In genomic region chr5:93874080-93874479, GRCh38 we compare ENCODE assay signal across 8 cellular contexts.
DNase-seq lines count a peak whose midpoint lies in the region; ATAC-seq and TF ChIP-seq lines count a peak whose summit lies in the region.

No MANE protein-coding gene starts in this region.

- no peak overlapping the region for H2AFZ ChIP-seq in GM23248

- in situ Hi-C loops in GM23248 (cut with MboI): no loop called here

- H3K36me3 ChIP-seq in GM23248 (ENCODE audit: low read depth): no peaks in the 10 kb centered on the region

- DNase-seq in GM23248 (peak; percentile 76), HS-5 (ENCODE audit: low read depth) (peak; percentile 18), foreskin fibroblast (peak; percentile 24 to 63), HT-29 (ENCODE audit: low spot score) (no peak), AML-193 (lab: John Stamatoyannopoulos, UW) (no peak), NCI-H1694 treated with DMSO at 0.1 percent for 48 hours (lab: John Stamatoyannopoulos, UW) (no peak), Kasumi-1 (lab: John Stamatoyannopoulos, UW) (no peak)

- H3K27ac ChIP-seq in GM23248: no peak overlapping the region

- no peak for TF ChIP-seq CTCF in foreskin fibroblast (IDR thresholded peaks at IDR 0.05; ENCODE audit: low read depth, low read length)

- 15 to 34% methylated on average over 1 of the region's 1 CpG for WGBS in GM23248 (ENCODE audit: low coverage in 1 of 2, low lambda C conversion rate in 2 of 2, missing lambda C conversion rate in 2 of 2), 2 experiments

- H4K20me1 ChIP-seq in GM23248 (ENCODE audit: insufficient read depth): no peaks in the 10 kb centered on the region

- no peaks in the 10 kb centered on the region for H3K9me2 ChIP-seq in GM23248 (ENCODE audit: insufficient read depth)

- peaks cover 10% of the 10 kb centered on the region for H3K4me1 ChIP-seq in GM23248 (ENCODE audit: insufficient read depth)

- no peaks in the 10 kb centered on the region for H3K27me3 ChIP-seq in GM23248 (replicated peaks; ENCODE audit: insufficient read depth)

- no peak overlapping the region for H3K9ac ChIP-seq in GM23248

- ATAC-seq in GM18520 (IDR thresholded peaks at IDR 0.05; ENCODE audit: unreplicated experiment): peak; percentile 83

- peaks cover 12% of the 10 kb centered on the region; the same call in 1 of the 2 replicates for H3F3A ChIP-seq in GM23248 (ENCODE audit: insufficient read depth)

- H3K4me2 ChIP-seq in GM23248 (ENCODE audit: unreplicated experiment): peak overlapping the region; percentile 10

- no peak overlapping the region for H3K4me3 ChIP-seq in GM23248
- H3K4me3 ChIP-seq in foreskin fibroblast (ENCODE audit: low read depth in 1 of 2, low read length in 2 of 2): no peak overlapping the region

- H3K79me2 ChIP-seq in GM23248 (ENCODE audit: insufficient read depth): no peaks in the 10 kb centered on the region

- no peaks in the 10 kb centered on the region for H3K9me3 ChIP-seq in GM23248 (ENCODE audit: low read depth)

Comparison
In these comparisons a context has a peak if more than half of its experiments do, and no peak if none do; other contexts are left out.
1. DNase-seq: peak in GM23248 (single experiment), HS-5 (single experiment) and foreskin fibroblast (2 of 2); none in HT-29 (single experiment), AML-193 (0 of 2), NCI-H1694 treated with DMSO at 0.1 percent for 48 hours (single experiment) and Kasumi-1 (0 of 2).